Comparison of ENCODE assay signal across 27 cellular contexts in the genomic region with DNA sequence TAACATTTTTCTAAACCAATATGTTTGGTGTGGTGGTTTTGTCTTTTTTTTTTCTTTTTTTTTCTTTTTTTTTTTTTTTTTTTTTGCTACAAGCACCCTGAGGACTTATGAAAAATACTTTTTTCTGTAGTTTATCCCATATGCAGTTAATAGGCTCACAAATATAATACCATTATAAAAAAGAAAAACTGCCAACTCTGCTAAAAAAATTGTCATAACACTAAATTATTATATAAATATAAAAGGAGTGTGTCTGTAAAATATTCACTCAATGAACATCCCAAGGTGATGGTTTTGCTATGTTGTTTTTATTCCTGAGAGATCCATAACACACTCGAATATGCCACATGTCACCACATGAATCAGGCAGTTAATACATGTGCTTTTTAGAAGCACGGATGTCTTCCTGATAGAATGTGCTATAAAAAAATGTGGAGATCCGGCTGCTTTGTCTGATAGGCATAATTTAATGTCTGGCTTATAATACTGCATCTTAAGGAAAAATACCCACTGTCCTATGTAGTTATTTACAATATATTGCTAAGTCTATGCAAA.
"Had no signal": no experiment of that assay in that cellular context is flagged by ENCODE, and none has a peak within 500 bp of the region (broad histone marks: within the 10 kb centered on the region; RNA-seq: fewer than 3 reads in every experiment).

No MANE protein-coding gene starts in this region.

- H3K9me3 ChIP-seq: adrenal gland, body of pancreas, esophagus squamous epithelium, gastroesophageal sphincter had no signal

- FAIRE-seq: colon had no signal

- H3K4me1 ChIP-seq: adrenal gland, body of pancreas, esophagus squamous epithelium, gastroesophageal sphincter had no signal

- H3K36me3 ChIP-seq: adrenal gland, esophagus squamous epithelium, gastroesophageal sphincter had no signal

- H3K4me3 ChIP-seq: adrenal gland, body of pancreas, esophagus squamous epithelium, gastroesophageal sphincter had no signal

- DNase-seq: activated CD4-positive, alpha-beta memory T cell treated with anti-CD3 and anti-CD28 coated beads for 36 hours; activated CD4-positive, alpha-beta T cell treated with anti-CD3 and anti-CD28 coated beads for 36 hours; activated CD4-positive, alpha-beta T cell treated with anti-CD3 and anti-CD28 coated beads, Interleukin-2, amount 10 ng/mL, durations not matched to agents 24 days and 14 days; activated CD4-positive, CD25-positive, alpha-beta regulatory T cell; activated CD4-positive, CD25-positive, alpha-beta regulatory T cell treated with anti-CD3 and anti-CD28 coated beads, Interleukin-2, amount 50 U/mL, for 72 hours; activated CD8-positive, alpha-beta memory T cell treated with anti-CD3 and anti-CD28 coated beads, Interleukin-2, amount 10 ng/mL, durations not matched to agents 7 days and 5 days; activated CD8-positive, alpha-beta memory T cell treated with anti-CD3 and anti-CD28 coated beads, Interleukin-2, amount 50 U/mL, for 4 hours; activated CD8-positive, alpha-beta T cell treated with anti-CD3 and anti-CD28 coated beads, Interleukin-2, amount 10 ng/mL, durations not matched to agents 7 days and 5 days; activated naive CD4-positive, alpha-beta T cell treated with anti-CD3 and anti-CD28 coated beads for 36 hours; activated naive CD8-positive, alpha-beta T cell treated with anti-CD3 and anti-CD28 coated beads for 36 hours; activated naive CD8-positive, alpha-beta T cell treated with anti-CD3 and anti-CD28 coated beads, Interleukin-2, amount 50 U/mL, for 24 hours; activated T-cell treated with anti-CD3 and anti-CD28 coated beads, Interleukin-2, amount 50 U/mL, for 1 hour; activated T-cell treated with anti-CD3 and anti-CD28 coated beads, Interleukin-2, amount 50 U/mL, for 48 hours; adrenal gland; aorta; body of pancreas; cortex of kidney; dermis blood vessel endothelial cell; effector CD4-positive, alpha-beta T cell; effector memory CD8-positive, alpha-beta T cell; erythroblast; esophagus squamous epithelium; foreskin melanocyte; T-helper 17 cell; T1000 had no signal

- H3K27ac ChIP-seq: adrenal gland, body of pancreas, esophagus squamous epithelium, gastroesophageal sphincter had no signal

- ATAC-seq: activated CD4-positive, alpha-beta T cell treated with anti-CD3 and anti-CD28 coated beads for 36 hours; activated CD8-positive, alpha-beta memory T cell treated with anti-CD3 and anti-CD28 coated beads, Interleukin-2, amount 10 ng/mL, durations not matched to agents 7 days and 5 days; activated CD8-positive, alpha-beta T cell treated with anti-CD3 and anti-CD28 coated beads, Interleukin-2, amount 10 ng/mL, durations not matched to agents 7 days and 5 days; activated naive CD8-positive, alpha-beta T cell treated with anti-CD3 and anti-CD28 coated beads, Interleukin-2, amount 50 U/mL, for 24 hours; body of pancreas; effector memory CD8-positive, alpha-beta T cell; gastroesophageal sphincter; T-helper 17 cell had no signal
